Comparison of ENCODE assay signal across 28 cellular contexts in genomic region chr10:3660753-3661152, GRCh38.
"Had no signal": no experiment of that assay in that cellular context is flagged by ENCODE, and none has a peak within 500 bp of the region (broad histone marks: within the 10 kb centered on the region; RNA-seq: fewer than 3 reads in every experiment).

No MANE protein-coding gene starts in this region.

- H3K79me2 ChIP-seq: parathyroid adenoma had no signal

- H3K9ac ChIP-seq: parathyroid adenoma had no signal

- DNase-seq: activated CD4-positive, alpha-beta T cell treated with anti-CD3 and anti-CD28 coated beads for 36 hours; activated CD4-positive, alpha-beta T cell treated with anti-CD3 and anti-CD28 coated beads, Interleukin-2, amount 50 U/mL, for 48 hours; activated CD4-positive, CD25-positive, alpha-beta regulatory T cell; activated CD8-positive, alpha-beta memory T cell treated with anti-CD3 and anti-CD28 coated beads, Interleukin-2, amount 10 ng/mL, durations not matched to agents 7 days and 5 days; activated naive CD4-positive, alpha-beta T cell; activated naive CD8-positive, alpha-beta T cell treated with anti-CD3 and anti-CD28 coated beads, Interleukin-2, amount 10 ng/mL, durations not matched to agents 7 days and 5 days; amniotic stem cell; brain microvascular endothelial cell; cortex of kidney; foreskin fibroblast; head of caudate nucleus; hippocampal formation; kidney; left colon; mammary epithelial cell; naive thymus-derived CD8-positive, alpha-beta T cell; occipital lobe; psoas muscle; sigmoid colon; small intestine; stimulated activated CD4-positive, alpha-beta T cell treated with anti-CD3 and anti-CD28 coated beads, Interleukin-1b, Interleukin-23, amount 100 ng/mL, for 48 hours; stimulated activated naive CD4-positive, alpha-beta T cell; testis; uterus had no signal

- H3K27me3 ChIP-seq: brain microvascular endothelial cell, sigmoid colon, testis, uterus had no signal

- H3K36me3 Mint-ChIP-seq: activated naive CD8-positive, alpha-beta T cell treated with anti-CD3 and anti-CD28 coated beads, Interleukin-2, amount 10 ng/mL, durations not matched to agents 7 days and 5 days; type B pancreatic cell had no signal

- ATAC-seq: activated CD4-positive, alpha-beta T cell treated with anti-CD3 and anti-CD28 coated beads for 36 hours; activated CD8-positive, alpha-beta memory T cell treated with anti-CD3 and anti-CD28 coated beads, Interleukin-2, amount 10 ng/mL, durations not matched to agents 7 days and 5 days; esophagus mucosa; left colon; naive thymus-derived CD8-positive, alpha-beta T cell; psoas muscle had no signal

- H3K27ac Mint-ChIP-seq: activated CD4-positive, alpha-beta T cell treated with anti-CD3 and anti-CD28 coated beads for 36 hours; activated CD8-positive, alpha-beta memory T cell treated with anti-CD3 and anti-CD28 coated beads, Interleukin-2, amount 10 ng/mL, durations not matched to agents 7 days and 5 days; activated naive CD8-positive, alpha-beta T cell treated with anti-CD3 and anti-CD28 coated beads, Interleukin-2, amount 10 ng/mL, durations not matched to agents 7 days and 5 days; naive thymus-derived CD8-positive, alpha-beta T cell; type B pancreatic cell had no signal

- H3K36me3 ChIP-seq: brain microvascular endothelial cell, sigmoid colon, uterus had no signal

- H3K4me3 Mint-ChIP-seq: activated CD4-positive, alpha-beta T cell treated with anti-CD3 and anti-CD28 coated beads for 36 hours; activated CD8-positive, alpha-beta memory T cell treated with anti-CD3 and anti-CD28 coated beads, Interleukin-2, amount 10 ng/mL, durations not matched to agents 7 days and 5 days; activated naive CD8-positive, alpha-beta T cell treated with anti-CD3 and anti-CD28 coated beads, Interleukin-2, amount 10 ng/mL, durations not matched to agents 7 days and 5 days; naive thymus-derived CD8-positive, alpha-beta T cell; neural crest cell; type B pancreatic cell had no signal

- H3K4me3 ChIP-seq: psoas muscle, sigmoid colon, testis, uterus had no signal

- H3K9me3 Mint-ChIP-seq: neural crest cell, type B pancreatic cell had no signal

- H3K4me1 ChIP-seq: parathyroid adenoma, psoas muscle, sigmoid colon, testis, uterus had no signal

- H3K9me3 ChIP-seq: psoas muscle, sigmoid colon, testis, uterus had no signal

- H3K27ac ChIP-seq: brain microvascular endothelial cell, parathyroid adenoma, psoas muscle, sigmoid colon, testis, uterus had no signal

- H2AFZ ChIP-seq: parathyroid adenoma had no signal

- H3K27me3 Mint-ChIP-seq: activated CD4-positive, alpha-beta T cell treated with anti-CD3 and anti-CD28 coated beads for 36 hours; type B pancreatic cell had no signal
